In genomic region chr15:56490461-56490860, GRCh38 we compare ENCODE assay signal across 8 cellular contexts. TPM values are rescaled to one million over a fixed set of nuclear protein-coding genes. Genes with fewer than 3 reads are reported as not detected.
"Had no signal": no experiment of that assay in that cellular context is flagged by ENCODE, and none has a peak within 500 bp of the region (broad histone marks: within the 10 kb centered on the region; RNA-seq: fewer than 3 reads in every experiment).

No MANE protein-coding gene starts in this region.

- H3K36me3 ChIP-seq: Peyer's patch, SJCRH30 had no signal

- H3K27me3 ChIP-seq: body of pancreas, Peyer's patch, SJCRH30 had no signal

- H3K9me3 ChIP-seq: body of pancreas, Peyer's patch, SJCRH30, SK-N-SH had no signal

- H3K4me3 ChIP-seq: body of pancreas, Peyer's patch, SJCRH30 had no signal

- H3K4me2 ChIP-seq: SK-N-SH had no signal

- DNase-seq: activated CD4-positive, CD25-positive, alpha-beta regulatory T cell treated with anti-CD3 and anti-CD28 coated beads, Interleukin-2, amount 50 U/mL, for 72 hours; central memory CD4-positive, alpha-beta T cell had no signal

- H3K9me2 ChIP-seq: SK-N-SH had no signal

- H3K27ac ChIP-seq: body of pancreas, Peyer's patch, RWPE1, SJCRH30 had no signal

- FAIRE-seq: bronchial epithelial cell had no signal

- H3K4me1 ChIP-seq: body of pancreas, Peyer's patch, SJCRH30 had no signal

- H3K9ac ChIP-seq: SK-N-SH had no signal

RNA-seq across cellular contexts. Expression of gene MNS1, which starts 25.5 kb away (rescaled TPM):
- total RNA-seq: bronchial epithelial cell had no signal
